ENCODE assay signal across 9 cellular contexts in the genomic region with DNA sequence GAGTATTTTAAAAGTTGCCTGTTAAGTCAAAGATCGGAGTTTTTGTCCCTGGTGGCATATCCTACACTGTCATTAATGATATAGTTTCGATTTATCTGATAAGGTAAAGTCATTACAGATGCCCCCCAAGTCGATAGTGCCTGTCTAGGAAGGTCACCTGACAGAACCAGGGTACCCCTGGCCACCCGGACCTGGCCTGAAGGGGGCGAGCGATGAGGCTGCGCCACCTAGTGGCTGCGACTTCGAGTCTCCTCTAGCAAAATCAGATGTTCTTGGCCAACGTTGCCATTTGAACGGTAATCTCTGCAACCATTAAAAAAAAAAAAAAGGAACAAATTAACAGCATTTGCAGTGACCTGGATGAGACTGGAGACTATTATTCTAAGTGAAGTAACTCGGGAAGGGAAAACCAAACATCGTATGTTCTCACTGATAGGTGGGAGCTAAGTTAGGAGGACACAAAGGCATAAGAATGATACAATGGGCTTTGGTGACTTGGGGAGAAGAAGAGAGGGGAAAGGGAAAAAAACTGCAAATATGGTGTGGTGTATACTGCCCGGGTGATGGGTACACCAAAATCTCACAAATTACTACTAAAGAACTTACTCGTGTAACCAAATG.
A peak's percentile ranks its signal among the peaks of the same experiment; 100 is the strongest.
DNase-seq lines count a peak whose midpoint lies in the region; ATAC-seq and FAIRE-seq lines count a peak whose summit lies in the region.
"Had no signal": no experiment of that assay in that cellular context is flagged by ENCODE, and none has a peak within 500 bp of the region (broad histone marks: within the 10 kb centered on the region; RNA-seq: fewer than 3 reads in every experiment).

No MANE protein-coding gene starts in this region.

- H3K4me1 Mint-ChIP-seq in activated CD4-positive, alpha-beta T cell treated with anti-CD3 and anti-CD28 coated beads, Interleukin-2, amount 10 ng/mL, durations not matched to agents 24 days and 14 days = no peaks in the 10 kb centered on the region

- H3K4me3 Mint-ChIP-seq in activated CD4-positive, alpha-beta T cell treated with anti-CD3 and anti-CD28 coated beads, Interleukin-2, amount 10 ng/mL, durations not matched to agents 24 days and 14 days = no peak overlapping the region

- peak; percentile 87 for ATAC-seq in HG02798 (IDR thresholded peaks at IDR 0.05; ENCODE audit: poor library complexity, unreplicated experiment)

- H3K4me1 ChIP-seq in small intestine (ENCODE audit: control insufficient read depth in 2 of 2, insufficient read depth in 1 of 2, low read depth in 1 of 2, low read length in 1 of 2) = no peaks in the 10 kb centered on the region

- intact Hi-C loops in activated CD4-positive, alpha-beta T cell treated with anti-CD3 and anti-CD28 coated beads, Interleukin-2, amount 10 ng/mL, durations not matched to agents 24 days and 14 days (cut with micrococcal nuclease) = loop anchor here (2.0 kb wide), 1 partner anchor 439 kb away; no protein-coding TSS in a partner anchor

- no peaks in the 10 kb centered on the region for H3K27me3 Mint-ChIP-seq in activated CD4-positive, alpha-beta T cell treated with anti-CD3 and anti-CD28 coated beads, Interleukin-2, amount 10 ng/mL, durations not matched to agents 24 days and 14 days

- H3K27ac Mint-ChIP-seq in activated CD4-positive, alpha-beta T cell treated with anti-CD3 and anti-CD28 coated beads, Interleukin-2, amount 10 ng/mL, durations not matched to agents 24 days and 14 days = no peak overlapping the region

- WGBS in small intestine, 3 donors = 17 to 20% (median 19%) methylated on average over 15 of the region's 15 CpGs

- no peak overlapping the region for H3K27ac ChIP-seq in small intestine (ENCODE audit: low read depth in 1 of 2, low read length in 1 of 2)

- no peak overlapping the region for H3K4me3 ChIP-seq in small intestine (ENCODE audit: low read depth in 1 of 2, low read length in 2 of 2)

- no peaks in the 10 kb centered on the region for H3K9me3 ChIP-seq in small intestine (ENCODE audit: control insufficient read depth, low read depth)

- H3K9me3 Mint-ChIP-seq in activated CD4-positive, alpha-beta T cell treated with anti-CD3 and anti-CD28 coated beads, Interleukin-2, amount 10 ng/mL, durations not matched to agents 24 days and 14 days = no peaks in the 10 kb centered on the region

- no peak for FAIRE-seq in small intestine (lab: Jason Lieb, UNC)
- FAIRE-seq: colon had no signal

- H3K27me3 ChIP-seq in small intestine (ENCODE audit: control insufficient read depth in 2 of 2, insufficient read depth in 2 of 2, low read length in 2 of 2) = no peaks in the 10 kb centered on the region

- H3K36me3 Mint-ChIP-seq in activated CD4-positive, alpha-beta T cell treated with anti-CD3 and anti-CD28 coated beads, Interleukin-2, amount 10 ng/mL, durations not matched to agents 24 days and 14 days (ENCODE audit: low read depth) = no peaks in the 10 kb centered on the region

- peak; percentile 75 for DNase-seq in activated CD4-positive, alpha-beta T cell treated with anti-CD3 and anti-CD28 coated beads, Interleukin-2, amount 10 ng/mL, durations not matched to agents 24 days and 14 days
- no peak for DNase-seq in activated CD4-positive, alpha-beta T cell treated with anti-CD3 and anti-CD28 coated beads for 4 hours
- peak; percentile 74 for DNase-seq in NCI-H460 (ENCODE audit: extremely low read depth, low read depth)
- peak; percentile 50 for DNase-seq in amniotic epithelial cell (ENCODE audit: low read depth)
- DNase-seq in hepatic stellate cell (ENCODE audit: low spot score) = peak; percentile 14
- DNase-seq in small intestine = peak; percentile 21
- DNase-seq in DMS153 (lab: John Stamatoyannopoulos, UW) = no peak

- H3K36me3 ChIP-seq in small intestine (ENCODE audit: control insufficient read depth in 2 of 2, insufficient read depth in 2 of 2, low read length in 2 of 2) = no peaks in the 10 kb centered on the region

Comparison
In these comparisons a context has a peak if more than half of its experiments do, and no peak if none do; other contexts are left out.
1. DNase-seq: peak in activated CD4-positive, alpha-beta T cell treated with anti-CD3 and anti-CD28 coated beads, Interleukin-2, amount 10 ng/mL, durations not matched to agents 24 days and 14 days (single experiment), NCI-H460 (single experiment), amniotic epithelial cell (single experiment), hepatic stellate cell (single experiment) and small intestine (single experiment); none in activated CD4-positive, alpha-beta T cell treated with anti-CD3 and anti-CD28 coated beads for 4 hours (0 of 2) and DMS153 (single experiment).